Comparison of ENCODE assay signal across 9 cellular contexts in genomic region chr14:49992901-49993335, GRCh38.
DNase-seq lines count a peak whose midpoint lies in the region; ATAC-seq, FAIRE-seq and TF ChIP-seq lines count a peak whose summit lies in the region.
"Had no signal": no experiment of that assay in that cellular context is flagged by ENCODE, and none has a peak within 500 bp of the region (broad histone marks: within the 10 kb centered on the region; RNA-seq: fewer than 3 reads in every experiment).

No MANE protein-coding gene starts in this region.

- TF ChIP-seq CTCF in kidney (IDR thresholded peaks at IDR 0.05; ENCODE audit: borderline replicate concordance, extremely low read depth, insufficient read depth): no peak

- no peaks in the 10 kb centered on the region for H3K27me3 ChIP-seq in MG63

- intact Hi-C loops in kidney (cut with DNase I): no loop called here

- no peak overlapping the region for H3K4me3 ChIP-seq in MG63
- H3K4me3 ChIP-seq in kidney (ENCODE audit: low read length in 2 of 2): no peak overlapping the region

- no peaks in the 10 kb centered on the region for H3K9me3 ChIP-seq in MG63
- no peaks in the 10 kb centered on the region for H3K9me3 ChIP-seq in kidney (ENCODE audit: control insufficient read depth in 1 of 2, low read length in 2 of 2)

- peaks cover 12 to 18% of the 10 kb centered on the region in 2 donors for H3K4me1 ChIP-seq in kidney (ENCODE audit: control insufficient read depth in 1 of 2, insufficient read depth in 1 of 2, low read depth in 1 of 2, low read length in 2 of 2)

- no peaks in the 10 kb centered on the region for H3K36me3 ChIP-seq in MG63
- no peaks in the 10 kb centered on the region for H3K36me3 ChIP-seq in kidney (ENCODE audit: control insufficient read depth in 1 of 2, insufficient read depth in 2 of 2, low read length in 2 of 2)

- ATAC-seq in GM18519 (IDR thresholded peaks at IDR 0.05; ENCODE audit: low FRiP score, unreplicated experiment) (peak; percentile 91), GM21737 (IDR thresholded peaks at IDR 0.05; ENCODE audit: unreplicated experiment) (peak; percentile 73)

- no peak overlapping the region for H3K9ac ChIP-seq in kidney (ENCODE audit: low read length in 2 of 2)

- DNase-seq in MG63 (peak; percentile 45), foreskin melanocyte (peak; percentile 74), kidney (no peak), NOMO-1 treated with dmso at 0.1 percent for 144 hours (lab: John Stamatoyannopoulos, UW; ENCODE audit: unreplicated experiment) (no peak), islet precursor cell (no peak), retina (no peak)

- no peak for FAIRE-seq in kidney (lab: Jason Lieb, UNC)
- FAIRE-seq: islet of Langerhans had no signal

- no peak overlapping the region for H3K27ac ChIP-seq in kidney (ENCODE audit: low read depth in 2 of 2, low read length in 2 of 2)

Comparison
In these comparisons a context has a peak if more than half of its experiments do, and no peak if none do; other contexts are left out.
1. DNase-seq: peak in MG63 (single experiment) and foreskin melanocyte (single experiment); none in kidney (single experiment), NOMO-1 treated with dmso at 0.1 percent for 144 hours (single experiment), islet precursor cell (single experiment) and retina (single experiment).